Comparison of ENCODE assay signal across 7 cellular contexts in the genomic region with DNA sequence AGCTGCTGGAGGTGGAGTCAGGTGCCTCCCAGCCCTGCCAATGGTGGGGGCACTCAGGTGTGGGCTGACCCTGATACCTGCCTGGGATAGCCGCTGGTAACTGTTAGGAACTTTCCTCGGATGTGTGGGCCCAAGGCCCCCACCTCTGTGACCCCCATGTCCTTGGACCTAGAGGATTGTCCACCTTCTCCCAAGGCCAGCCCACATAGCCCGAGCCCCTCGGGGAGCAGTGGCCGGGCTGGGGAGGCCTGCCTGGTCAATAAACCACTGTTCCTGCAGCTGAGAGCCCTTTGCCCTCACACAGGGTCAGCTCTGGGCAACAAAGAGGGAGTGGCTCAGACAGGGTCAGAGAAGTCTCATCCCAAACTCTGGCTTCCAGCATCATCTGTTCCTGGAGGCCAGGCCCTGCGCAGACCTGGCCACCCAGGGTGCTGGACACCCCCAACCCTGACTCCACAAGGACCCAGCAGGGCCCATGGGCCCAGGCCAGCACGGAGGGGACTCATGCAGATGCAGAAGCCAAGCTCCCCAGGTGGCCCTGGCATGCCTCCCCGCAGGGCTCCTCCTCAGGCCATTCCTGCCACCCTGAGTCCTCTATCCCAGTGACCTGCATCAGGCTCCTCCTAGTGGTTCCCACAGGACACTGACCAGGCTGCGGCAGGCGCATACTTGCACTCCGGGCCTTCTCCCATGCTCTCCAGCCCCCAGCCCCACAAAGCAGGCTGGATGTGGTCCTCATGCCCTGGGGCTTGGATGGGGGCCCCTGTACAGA. TPM values are rescaled to one million over a fixed set of nuclear protein-coding genes. Genes with fewer than 3 reads are reported as not detected.
DNase-seq lines count a peak whose midpoint lies in the region; ATAC-seq and TF ChIP-seq lines count a peak whose summit lies in the region.
"Not testable (repeated sequence)": the region's sequence is repeated elsewhere in the genome, so short reads cannot be mapped to it uniquely, and the experiment has no call there.

No MANE protein-coding gene starts in this region.

- not testable (repeated sequence) for H3K36me3 Mint-ChIP-seq in mesothelial cell of epicardium

- not testable (repeated sequence) for H3K27ac ChIP-seq in colonic mucosa

- H3K4me1 ChIP-seq in colonic mucosa, result not testable (repeated sequence)

- H3K9me3 ChIP-seq in colonic mucosa, result not testable (repeated sequence)

- intact Hi-C loops in colonic mucosa (cut with DNase I); left ventricle myocardium superior (cut with micrococcal nuclease); sciatic nerve (cut with DNase I): not testable (repeated sequence)

- not testable (repeated sequence) for TF ChIP-seq CTCF in colonic mucosa (IDR thresholded peaks at IDR 0.05); mesothelial cell of epicardium (IDR thresholded peaks at IDR 0.05; ENCODE audit: unreplicated experiment)

- not testable (repeated sequence) for H3K36me3 ChIP-seq in colonic mucosa

- H3K9ac ChIP-seq in colonic mucosa (ENCODE audit: low read depth in 2 of 2, low read length in 2 of 2), result not testable (repeated sequence)

- H3K4me1 Mint-ChIP-seq in mesothelial cell of epicardium, result peaks cover 21% of the 10 kb centered on the region

- not testable (repeated sequence) for H3K27me3 Mint-ChIP-seq in mesothelial cell of epicardium (ENCODE audit: low read depth)

- not testable (repeated sequence) for H3K27me3 ChIP-seq in colonic mucosa

- ATAC-seq in SK-N-SH treated with all-trans-retinoic acid at 6 μM for 48 hours (peak; percentile 66), left ventricle myocardium superior (peak; percentile 13)
- not testable (repeated sequence) for ATAC-seq in sciatic nerve

- not testable (repeated sequence) for H3K9me3 Mint-ChIP-seq in mesothelial cell of epicardium

- not testable (repeated sequence) for H3K27ac Mint-ChIP-seq in mesothelial cell of epicardium

- peak; percentile 41 for DNase-seq in HT-29 (ENCODE audit: low spot score)
- DNase-seq in activated T-cell treated with anti-CD3 and anti-CD28 coated beads, Interleukin-2, amount 50 U/mL, for 48 hours, result peak; percentile 10 to 11
- peak; percentile 7 for DNase-seq in colonic mucosa
- not testable (repeated sequence) for DNase-seq in left ventricle myocardium superior
- DNase-seq in mesothelial cell of epicardium (ENCODE audit: low spot score in 2 of 2, unreplicated experiment in 2 of 2), result peak; percentile 8 to 32
- DNase-seq in sciatic nerve (ENCODE audit: low spot score), result peak; percentile 30

- not testable (repeated sequence) for H3K4me3 Mint-ChIP-seq in mesothelial cell of epicardium

- H3K4me3 ChIP-seq in colonic mucosa, result not testable (repeated sequence)

RNA-seq across cellular contexts. Expression of a gene that starts 6.4 kb away (rescaled TPM):
- total RNA-seq in HT-29 (2014; rRNA removed; shearing (Covaris generic)), result 132 and 163 TPM in 2 replicates
- 10 to 100 TPM; 27.0 to 35.6 TPM for total RNA-seq in colonic mucosa
- total RNA-seq in left ventricle myocardium superior, result 46.8 TPM
- 38.7 to 40.1 TPM (median 38.7 TPM) in 3 replicates for total RNA-seq in mesothelial cell of epicardium
- total RNA-seq in sciatic nerve, result 28.9 TPM

RNA-seq across cellular contexts. Expression of a gene that starts 45.4 kb away (rescaled TPM):
- 41.7 and 45.7 TPM in 2 replicates for total RNA-seq in HT-29 (2014; rRNA removed; shearing (Covaris generic))
- total RNA-seq in colonic mucosa, result 1 to 10 TPM; 6.1 to 8.5 TPM
- total RNA-seq in left ventricle myocardium superior, result 1.2 TPM
- 8.9 to 10.0 TPM (median 9.5 TPM) in 3 replicates for total RNA-seq in mesothelial cell of epicardium
- total RNA-seq in sciatic nerve, result 4.4 TPM
